In the genomic region with DNA sequence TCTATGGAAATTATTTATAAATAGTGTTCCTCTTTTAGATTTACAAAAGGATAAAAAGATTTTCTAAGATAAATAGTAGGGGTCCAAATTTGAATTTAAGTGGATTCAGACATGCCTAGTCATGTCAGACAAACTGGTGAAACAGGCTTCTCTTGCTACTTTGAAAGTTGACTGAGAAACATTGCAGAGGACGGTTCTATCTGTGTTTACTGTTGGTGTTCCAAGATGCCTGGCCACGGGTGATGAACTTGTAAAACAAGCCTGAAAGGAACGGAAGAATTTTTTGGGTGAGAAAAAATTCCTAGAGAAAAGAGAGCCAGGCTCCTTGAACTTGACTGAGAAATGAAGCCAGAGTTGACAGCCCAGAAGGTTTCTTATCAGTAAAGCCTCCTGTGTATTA, we compare ENCODE assay signal across 1 cellular context.
TF ChIP-seq lines count a peak whose summit lies in the region.

No MANE protein-coding gene starts in this region.

TF ChIP-seq in H1, 55 proteins besides CTCF, POLR2A, EP300 and RAD21:
- TF ChIP-seq SP4 (IDR thresholded peaks at IDR 0.05; ENCODE audit: low read length) (no peak), TEAD4 (IDR thresholded peaks at IDR 0.05; ENCODE audit: low read depth, low read length) (no peak), RFX5 (IDR thresholded peaks at IDR 0.05; ENCODE audit: borderline replicate concordance, low read depth, low read length) (no peak), CBX8 (IDR thresholded peaks at IDR 0.05; ENCODE audit: borderline replicate concordance, low read depth, low read length) (no peak), GTF2F1 (IDR thresholded peaks at IDR 0.05; ENCODE audit: borderline replicate concordance, low read depth, low read length) (no peak), ASH2L (IDR thresholded peaks at IDR 0.05; ENCODE audit: low read length) (no peak), BCL11A (IDR thresholded peaks at IDR 0.05; ENCODE audit: low read depth in 2 of 2, low read length in 2 of 2) (no peak), CEBPB (IDR thresholded peaks at IDR 0.05; ENCODE audit: low read depth, low read length) (no peak)
